18 cellular contexts compared by ENCODE assay signal in the genomic region with DNA sequence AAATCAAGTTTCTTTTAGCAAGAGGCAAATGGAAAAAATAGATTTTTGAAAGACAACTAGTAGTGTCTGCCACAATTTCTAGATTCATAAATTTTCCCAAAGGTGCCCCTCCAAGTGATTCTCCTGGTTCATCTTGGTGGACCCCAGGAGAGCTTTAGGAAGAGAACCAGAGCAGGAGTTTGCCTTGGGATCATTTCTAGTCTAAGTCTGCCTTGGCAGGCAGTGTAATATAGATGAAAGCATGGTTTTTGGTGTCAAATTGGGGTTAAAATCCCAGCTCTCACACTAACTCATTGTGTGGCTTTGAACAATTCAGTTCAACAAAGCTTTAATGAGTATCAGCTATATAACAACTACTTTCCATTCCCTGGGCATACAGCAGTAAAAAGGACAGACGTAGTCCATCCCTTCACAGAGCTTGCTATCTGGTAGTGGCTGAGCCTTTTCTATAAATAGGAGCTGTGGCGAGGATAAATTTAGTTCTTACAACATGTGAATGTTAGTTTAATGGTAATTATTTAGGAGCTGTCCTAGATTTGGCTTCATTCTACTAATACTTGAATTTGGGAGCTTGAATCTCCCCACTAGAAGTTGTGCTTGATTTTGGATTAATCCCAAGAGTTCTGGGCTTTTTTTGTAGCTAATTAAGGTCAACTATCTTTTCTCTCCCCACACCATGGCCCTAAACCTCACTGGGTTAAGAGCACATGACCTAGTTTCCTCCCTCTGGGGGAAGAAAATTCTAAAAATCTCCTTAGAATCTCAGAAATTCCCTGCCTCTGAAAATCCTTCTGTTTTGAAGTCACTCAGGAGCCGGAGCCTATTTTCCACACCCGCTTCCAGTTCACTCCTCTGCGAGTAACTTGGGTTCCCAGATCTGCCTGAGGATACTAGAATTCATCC.
DNase-seq lines count a peak whose midpoint lies in the region; ATAC-seq and TF ChIP-seq lines count a peak whose summit lies in the region.
"Had no signal": no experiment of that assay in that cellular context is flagged by ENCODE, and none has a peak within 500 bp of the region (broad histone marks: within the 10 kb centered on the region; RNA-seq: fewer than 3 reads in every experiment).

No MANE protein-coding gene starts in this region.

- ATAC-seq in body of pancreas (peak; percentile 50), GM18873 (IDR thresholded peaks at IDR 0.05; ENCODE audit: low FRiP score, unreplicated experiment) (no peak)
- ATAC-seq: naive thymus-derived CD4-positive, alpha-beta T cell had no signal

- H3K4me1 ChIP-seq in body of pancreas (no peaks in the 10 kb centered on the region), right atrium auricular region (peaks cover 0 to 24% of the 10 kb centered on the region in 2 donors), rectal smooth muscle tissue (ENCODE audit: control insufficient read depth, insufficient read depth, low read length) (peaks cover 4% of the 10 kb centered on the region)

- WGBS in body of pancreas, 2 donors: 59 to 62% methylated on average over 5 of the region's 5 CpGs

- no peak for TF ChIP-seq POLR2A in body of pancreas (IDR thresholded peaks at IDR 0.05)

- no peak overlapping the region for H3K9ac ChIP-seq in rectal smooth muscle tissue (ENCODE audit: low read length)

- no peaks in the 10 kb centered on the region for H3K36me3 ChIP-seq in body of pancreas (replicated peaks in 1 of 2; ENCODE audit: insufficient read depth in 1 of 2, low read depth in 2 of 2)
- no peaks in the 10 kb centered on the region for H3K36me3 ChIP-seq in right atrium auricular region
- no peaks in the 10 kb centered on the region for H3K36me3 ChIP-seq in rectal smooth muscle tissue (ENCODE audit: control insufficient read depth, insufficient read depth, low read length)

- no peak overlapping the region for H3K4me3 ChIP-seq in body of pancreas
- no peak overlapping the region for H3K4me3 ChIP-seq in right atrium auricular region
- H3K4me3 ChIP-seq in rectal smooth muscle tissue (ENCODE audit: low read length): no peak overlapping the region
- H3K4me3 ChIP-seq: skin epidermis had no signal

- H3K27me3 ChIP-seq in body of pancreas (no peaks in the 10 kb centered on the region), right atrium auricular region (no peaks in the 10 kb centered on the region), rectal smooth muscle tissue (ENCODE audit: control insufficient read depth, insufficient read depth, low read length) (no peaks in the 10 kb centered on the region)

- no peaks in the 10 kb centered on the region for H3K9me3 Mint-ChIP-seq in type B pancreatic cell
- H3K9me3 Mint-ChIP-seq: immature natural killer cell had no signal

- DNase-seq in AG20443 (ENCODE audit: low spot score) (peak; percentile 31), body of pancreas (no peak), right atrium auricular region (ENCODE audit: low spot score) (no peak), type B pancreatic cell (ENCODE audit: extremely low spot score, unreplicated experiment) (no peak), NAMALWA (ENCODE audit: low spot score) (no peak), C1 segment of cervical spinal cord (lab: John Stamatoyannopoulos, UW) (no peak)
- DNase-seq: activated CD4-positive, alpha-beta T cell treated with anti-CD3 and anti-CD28 coated beads for 4 hours; activated T-cell treated with anti-CD3 and anti-CD28 coated beads, Interleukin-2, amount 50 U/mL, for 1 hour; DND-41; immature natural killer cell; KBM-7; naive thymus-derived CD4-positive, alpha-beta T cell; NCI-H146; NCI-H524 treated with DMSO at 0.1 percent for 48 hours had no signal

- H3K4me3 Mint-ChIP-seq in type B pancreatic cell: no peak overlapping the region
- H3K4me3 Mint-ChIP-seq: dendritic cell treated with granulocyte-macrophage colony-stimulating factor and Interleukin-4, amounts not matched to agents 40 ng/mL and 50 ng/mL, for 4 days; immature natural killer cell; naive thymus-derived CD4-positive, alpha-beta T cell had no signal

- no peaks in the 10 kb centered on the region for H3K4me1 Mint-ChIP-seq in type B pancreatic cell (ENCODE audit: unreplicated experiment)
- H3K4me1 Mint-ChIP-seq: immature natural killer cell; naive thymus-derived CD4-positive, alpha-beta T cell had no signal

- intact Hi-C loops in body of pancreas (cut with DNase I): no loop called here

- H3K9me3 ChIP-seq in body of pancreas (no peaks in the 10 kb centered on the region), right atrium auricular region (peaks cover 0 to 11% of the 10 kb centered on the region in 2 donors)

- H3K27me3 Mint-ChIP-seq in type B pancreatic cell: no peaks in the 10 kb centered on the region

- no peaks in the 10 kb centered on the region for H3K36me3 Mint-ChIP-seq in type B pancreatic cell
- H3K36me3 Mint-ChIP-seq: immature natural killer cell; naive thymus-derived CD4-positive, alpha-beta T cell had no signal

- no peak overlapping the region for H3K27ac Mint-ChIP-seq in type B pancreatic cell
- H3K27ac Mint-ChIP-seq: dendritic cell treated with granulocyte-macrophage colony-stimulating factor and Interleukin-4, amounts not matched to agents 40 ng/mL and 50 ng/mL, for 4 days; immature natural killer cell; naive thymus-derived CD4-positive, alpha-beta T cell had no signal

- H3K27ac ChIP-seq in body of pancreas (peak overlapping the region in 2 of 4 donors; percentile 2 to 23), right atrium auricular region (peak overlapping the region; percentile 64 to 84), rectal smooth muscle tissue (ENCODE audit: low read depth, low read length) (peak overlapping the region; percentile 27)

- TF ChIP-seq CTCF in body of pancreas (IDR thresholded peaks at IDR 0.05): no peak
- TF ChIP-seq CTCF in right atrium auricular region (IDR thresholded peaks at IDR 0.05): no peak
- no peak for TF ChIP-seq CTCF in type B pancreatic cell (conservative IDR thresholded peaks at IDR 0.05)
